8 cellular contexts compared by ENCODE assay signal in the genomic region with DNA sequence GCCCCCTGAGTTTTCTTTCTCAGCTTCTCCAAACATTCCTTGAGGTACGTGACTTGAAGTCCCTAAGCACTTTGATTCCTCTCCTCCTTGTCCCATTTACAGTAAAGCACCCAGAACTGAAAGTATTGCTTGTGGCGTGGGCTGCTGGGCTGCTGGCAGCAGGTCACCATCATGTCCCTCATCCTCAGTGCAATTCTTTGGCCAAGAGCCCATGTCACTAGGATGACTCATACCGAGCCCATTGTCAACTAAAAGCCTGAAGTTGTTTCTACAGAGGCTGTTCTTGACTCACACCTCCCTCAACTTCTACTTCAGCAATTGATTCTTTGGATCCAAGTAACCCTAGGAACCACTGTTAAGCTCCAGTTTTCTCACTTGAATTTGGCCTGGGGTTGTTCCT. TPM values are rescaled to one million over a fixed set of nuclear protein-coding genes. Genes with fewer than 3 reads are reported as not detected.
A peak's percentile ranks its signal among the peaks of the same experiment; 100 is the strongest.
DNase-seq lines count a peak whose midpoint lies in the region; ATAC-seq lines count a peak whose summit lies in the region.

No MANE protein-coding gene starts in this region.

- peak; percentile 21 for DNase-seq in COLO829 (ENCODE audit: low spot score)
- peak; percentile 89 for DNase-seq in H4 (ENCODE audit: low spot score)
- peak; percentile 13 to 46 for DNase-seq in SHP77 (lab: John Stamatoyannopoulos, UW)
- DNase-seq in kidney tubule cell (ENCODE audit: low spot score), result peak; percentile 63
- no peak for DNase-seq in ACHN

- in situ Hi-C loops in ACHN (cut with HindIII; ENCODE audit: low pct_ligation_motif_present, low pct_unique_long_range_greater_than_20kb, low sequenced_read_pairs), result no loop called here

- ATAC-seq in GM21737 (IDR thresholded peaks at IDR 0.05; ENCODE audit: unreplicated experiment) (no peak), HG03457 (IDR thresholded peaks at IDR 0.05; ENCODE audit: unreplicated experiment) (no peak), GM21381 (IDR thresholded peaks at IDR 0.05; ENCODE audit: unreplicated experiment) (no peak)

RNA-seq across cellular contexts. Expression of a gene that starts 54.3 kb away (rescaled TPM):
- 394 and 483 TPM in 2 replicates for total RNA-seq in H4 (2014; rRNA removed; shearing (Covaris generic))
